Comparison of ENCODE assay signal across 17 cellular contexts in the genomic region with DNA sequence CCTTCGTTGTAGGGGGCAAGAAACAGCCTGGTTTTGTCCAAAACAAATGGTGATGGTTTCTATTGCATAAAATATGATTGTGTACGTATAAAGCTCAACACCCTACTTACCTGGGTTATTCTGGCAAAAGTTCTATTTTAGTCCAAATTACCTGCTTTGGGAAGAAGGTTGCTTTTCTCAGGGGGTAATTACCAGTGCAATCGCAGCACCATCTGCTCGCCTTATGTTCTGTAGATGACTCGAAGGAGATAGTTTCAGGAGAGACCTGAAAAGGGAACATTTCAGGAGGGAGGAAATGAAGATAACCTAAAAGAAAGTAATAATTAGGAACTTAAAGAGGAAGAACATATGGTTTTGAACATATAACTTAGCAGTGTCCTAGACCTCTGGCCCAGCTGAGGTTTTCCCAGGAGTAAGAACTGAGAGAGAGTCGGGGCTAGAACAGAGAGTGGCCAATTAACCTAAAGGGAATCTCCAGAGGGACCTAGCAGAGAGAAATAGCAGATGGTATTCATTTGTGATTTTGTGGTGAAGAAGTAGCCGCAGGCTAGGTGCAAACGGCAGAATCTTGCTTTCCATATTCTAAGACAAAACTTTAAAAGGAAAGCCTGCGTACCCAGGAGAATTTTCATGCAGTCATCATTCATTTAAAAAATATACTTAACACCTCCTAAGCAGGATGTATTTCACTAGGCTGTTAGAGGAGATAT.
DNase-seq lines count a peak whose midpoint lies in the region; ATAC-seq and TF ChIP-seq lines count a peak whose summit lies in the region.
"Had no signal": no experiment of that assay in that cellular context is flagged by ENCODE, and none has a peak within 500 bp of the region (broad histone marks: within the 10 kb centered on the region; RNA-seq: fewer than 3 reads in every experiment).

No MANE protein-coding gene starts in this region.

- H3K4me2 ChIP-seq in GM23248 (ENCODE audit: unreplicated experiment) = no peak overlapping the region
- H3K4me2 ChIP-seq: KMS-11 had no signal

- peak overlapping the region; percentile 58 for H3K27ac ChIP-seq in WERI-Rb-1
- H3K27ac ChIP-seq in GM23248 = no peak overlapping the region
- no peak overlapping the region for H3K27ac ChIP-seq in testis
- H3K27ac ChIP-seq: KMS-11 had no signal

- H3K36me3 ChIP-seq in WERI-Rb-1 (no peaks in the 10 kb centered on the region), GM23248 (ENCODE audit: low read depth) (no peaks in the 10 kb centered on the region), testis (ENCODE audit: low read depth, missing control alignments) (no peaks in the 10 kb centered on the region)

- TF ChIP-seq CTCF in WERI-Rb-1 (IDR thresholded peaks at IDR 0.05; ENCODE audit: low read depth, low read length) (no peak), testis (IDR thresholded peaks at IDR 0.05) (no peak)

- intact Hi-C loops in testis (cut with DNase I; ENCODE audit: low total_unique reads) = no loop called here

- no peaks in the 10 kb centered on the region for H3K27me3 ChIP-seq in WERI-Rb-1 (ENCODE audit: insufficient read depth, low read depth, severe bottlenecking)
- H3K27me3 ChIP-seq in GM23248 (replicated peaks; ENCODE audit: insufficient read depth) = no peaks in the 10 kb centered on the region
- H3K27me3 ChIP-seq in testis = no peaks in the 10 kb centered on the region

- peak; percentile 98 for DNase-seq in NCI-H2171 treated with DMSO at 0.1 percent for 48 hours (lab: John Stamatoyannopoulos, UW)
- peak; percentile 42 for DNase-seq in WERI-Rb-1
- no peak for DNase-seq in activated T-cell treated with anti-CD3 and anti-CD28 coated beads, Interleukin-2, amount 50 U/mL, for 48 hours
- DNase-seq in GM23248 = no peak
- DNase-seq in testis = no peak
- no peak for DNase-seq in central memory CD4-positive, alpha-beta T cell
- DNase-seq: Calu3; CD4-positive, alpha-beta T cell; DMS79; NCI-H1048; NCI-H2107; NCI-H446; NCI-H774; SHP77 had no signal

- H3K4me3 ChIP-seq in WERI-Rb-1 (ENCODE audit: low read depth, low read length) (peak overlapping the region; percentile 16), GM23248 (no peak overlapping the region), testis (no peak overlapping the region)

- 10 to 17% methylated on average over 9 of the region's 9 CpGs for WGBS in GM23248 (ENCODE audit: low coverage in 1 of 2, low lambda C conversion rate in 2 of 2, missing lambda C conversion rate in 2 of 2), 2 experiments
- 61 to 70% methylated on average over 9 of the region's 9 CpGs for WGBS in testis, 2 donors

- in situ Hi-C loops in GM23248 (cut with MboI) = no loop called here

- no peaks in the 10 kb centered on the region for H3F3A ChIP-seq in GM23248 (ENCODE audit: insufficient read depth)

- no peaks in the 10 kb centered on the region for H4K20me1 ChIP-seq in GM23248 (ENCODE audit: insufficient read depth)

- H2AFZ ChIP-seq in GM23248 = no peak overlapping the region

- H3K4me1 ChIP-seq in GM23248 (ENCODE audit: insufficient read depth) (no peaks in the 10 kb centered on the region), testis (no peaks in the 10 kb centered on the region)

- H3K9me3 ChIP-seq in WERI-Rb-1 (ENCODE audit: severe bottlenecking) = no peaks in the 10 kb centered on the region
- no peaks in the 10 kb centered on the region for H3K9me3 ChIP-seq in GM23248 (ENCODE audit: low read depth)
- no peaks in the 10 kb centered on the region for H3K9me3 ChIP-seq in testis

- H3K9me2 ChIP-seq in GM23248 (ENCODE audit: insufficient read depth) = no peaks in the 10 kb centered on the region

- H3K79me2 ChIP-seq in GM23248 (ENCODE audit: insufficient read depth) = no peaks in the 10 kb centered on the region

- ATAC-seq in GM18868 (IDR thresholded peaks at IDR 0.05; ENCODE audit: unreplicated experiment) = peak; percentile 48
- ATAC-seq: SK-N-SH treated with all-trans-retinoic acid at 6 μM for 48 hours had no signal

- TF ChIP-seq POLR2A in testis (IDR thresholded peaks at IDR 0.05) = no peak

- no peak overlapping the region for H3K9ac ChIP-seq in GM23248
- H3K9ac ChIP-seq: KMS-11 had no signal

Comparison
In these comparisons a context has a peak if more than half of its experiments do, and no peak if none do; other contexts are left out.
1. DNase-seq: peak in NCI-H2171 treated with DMSO at 0.1 percent for 48 hours (single experiment) and WERI-Rb-1 (single experiment); none in activated T-cell treated with anti-CD3 and anti-CD28 coated beads, Interleukin-2, amount 50 U/mL, for 48 hours (0 of 2), GM23248 (single experiment), testis (single experiment) and central memory CD4-positive, alpha-beta T cell (single experiment).